21 cellular contexts compared by ENCODE assay signal in genomic region chr2:117339980-117340379, GRCh38.
DNase-seq lines count a peak whose midpoint lies in the region; ATAC-seq, FAIRE-seq and TF ChIP-seq lines count a peak whose summit lies in the region.
"Had no signal": no experiment of that assay in that cellular context is flagged by ENCODE, and none has a peak within 500 bp of the region (broad histone marks: within the 10 kb centered on the region; RNA-seq: fewer than 3 reads in every experiment).

No MANE protein-coding gene starts in this region.

- FAIRE-seq in A204.1 (lab: Jason Lieb, UNC) (peak; percentile 94), RCC 7860 (lab: Jason Lieb, UNC) (peak; percentile 81), colon (lab: Jason Lieb, UNC) (peak; percentile 72), kidney (lab: Jason Lieb, UNC) (peak; percentile 79)
- FAIRE-seq: GM12891, GM18507, H54 had no signal

- H3F3A ChIP-seq in GM23248 (ENCODE audit: insufficient read depth), result no peaks in the 10 kb centered on the region

- DNase-seq in RCC 7860 (ENCODE audit: low spot score) (no peak), kidney (no peak), H7 (no peak), NCI-H187 treated with DMSO at 0.1 percent for 48 hours (lab: John Stamatoyannopoulos, UW) (no peak), GM23248 (no peak)
- DNase-seq: Caco-2; CD4-positive, CD25-positive, alpha-beta regulatory T cell; CD8-positive, alpha-beta T cell; DMS153; DND-41; GDM1; GOT3; HCEC 1CT had no signal

- H3K9me3 ChIP-seq in kidney (ENCODE audit: control insufficient read depth in 1 of 2, low read length in 2 of 2), result no peaks in the 10 kb centered on the region
- H3K9me3 ChIP-seq in GM23248 (ENCODE audit: low read depth), result no peaks in the 10 kb centered on the region
- H3K9me3 ChIP-seq: BLaER1, Caco-2 had no signal

- H2AFZ ChIP-seq in GM23248, result no peak overlapping the region

- H3K79me2 ChIP-seq in GM23248 (ENCODE audit: insufficient read depth), result no peaks in the 10 kb centered on the region

- intact Hi-C loops in kidney (cut with DNase I), result no loop called here

- no peaks in the 10 kb centered on the region for H3K4me1 ChIP-seq in kidney (ENCODE audit: control insufficient read depth in 1 of 2, insufficient read depth in 1 of 2, low read depth in 1 of 2, low read length in 2 of 2)
- H3K4me1 ChIP-seq in GM23248 (ENCODE audit: insufficient read depth), result no peaks in the 10 kb centered on the region
- H3K4me1 ChIP-seq: BLaER1, Caco-2 had no signal

- WGBS in GM23248 (ENCODE audit: low coverage in 1 of 2, low lambda C conversion rate in 2 of 2, missing lambda C conversion rate in 2 of 2), 2 experiments, result 28 to 43% methylated on average over 3 of the region's 3 CpGs

- no peaks in the 10 kb centered on the region for H3K27me3 ChIP-seq in H7 (ENCODE audit: control insufficient read depth, insufficient read depth, low read length)
- H3K27me3 ChIP-seq in GM23248 (replicated peaks; ENCODE audit: insufficient read depth), result no peaks in the 10 kb centered on the region
- H3K27me3 ChIP-seq: BLaER1 had no signal

- no peak for TF ChIP-seq CTCF in kidney (IDR thresholded peaks at IDR 0.05; ENCODE audit: borderline replicate concordance, extremely low read depth, insufficient read depth)

- in situ Hi-C loops in GM23248 (cut with MboI), result no loop called here

- H4K20me1 ChIP-seq in GM23248 (ENCODE audit: insufficient read depth), result no peaks in the 10 kb centered on the region
- H4K20me1 ChIP-seq: BLaER1 had no signal

- H3K36me3 ChIP-seq in kidney (ENCODE audit: control insufficient read depth in 1 of 2, insufficient read depth in 2 of 2, low read length in 2 of 2) (no peaks in the 10 kb centered on the region), H7 (replicated peaks; ENCODE audit: control insufficient read depth, insufficient read depth, low read length) (no peaks in the 10 kb centered on the region), GM23248 (ENCODE audit: low read depth) (no peaks in the 10 kb centered on the region)
- H3K36me3 ChIP-seq: BLaER1 had no signal

- no peak overlapping the region for H3K4me2 ChIP-seq in GM23248 (ENCODE audit: unreplicated experiment)
- H3K4me2 ChIP-seq: BLaER1 had no signal

- no peak overlapping the region for H3K4me3 ChIP-seq in kidney (ENCODE audit: low read length in 2 of 2)
- no peak overlapping the region for H3K4me3 ChIP-seq in H7 (ENCODE audit: insufficient read depth, low read depth, low read length)
- no peak overlapping the region for H3K4me3 ChIP-seq in GM23248
- H3K4me3 ChIP-seq: BLaER1 had no signal

- H3K27ac ChIP-seq in kidney (ENCODE audit: low read depth in 2 of 2, low read length in 2 of 2) (no peak overlapping the region), GM23248 (no peak overlapping the region)
- H3K27ac ChIP-seq: BLaER1, C4-2B had no signal

- H3K9ac ChIP-seq in kidney (ENCODE audit: low read length in 2 of 2), result no peak overlapping the region
- no peak overlapping the region for H3K9ac ChIP-seq in GM23248
- H3K9ac ChIP-seq: BLaER1 had no signal

- no peak for ATAC-seq in HG02588 (IDR thresholded peaks at IDR 0.05; ENCODE audit: unreplicated experiment)
- ATAC-seq: CD8-positive, alpha-beta T cell had no signal

- no peaks in the 10 kb centered on the region for H3K9me2 ChIP-seq in GM23248 (ENCODE audit: insufficient read depth)
